ENCODE assay signal across 1 cellular context in the genomic region with DNA sequence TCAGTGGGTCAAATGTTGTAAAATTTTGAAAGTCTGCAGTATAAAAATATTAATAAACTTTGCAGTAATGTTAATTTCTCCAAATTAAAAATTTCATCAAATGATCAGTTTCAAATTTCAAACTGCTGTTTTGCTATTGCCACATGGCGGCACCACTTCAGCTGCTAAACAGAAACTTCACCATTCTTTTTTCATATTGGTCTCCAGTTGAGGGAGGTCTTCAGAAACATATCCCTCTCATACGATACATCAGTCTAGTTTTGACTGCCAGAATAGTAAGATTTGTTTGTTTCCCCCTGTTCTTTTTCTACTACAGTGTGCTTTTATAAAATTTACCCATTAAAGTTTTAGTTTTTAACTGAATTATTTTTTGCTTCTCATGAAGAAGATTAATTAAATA.
TF ChIP-seq lines count a peak whose summit lies in the region.

No MANE protein-coding gene starts in this region.

TF ChIP-seq in neural cell, 6 proteins besides CTCF, POLR2A, EP300 and RAD21 (continued from another document):
- no peak for TF ChIP-seq EZH2 (IDR thresholded peaks at IDR 0.05; ENCODE audit: borderline replicate concordance, insufficient read depth, low read length, poor library complexity, severe bottlenecking)
